Comparison of ENCODE assay signal across 8 cellular contexts in the genomic region with DNA sequence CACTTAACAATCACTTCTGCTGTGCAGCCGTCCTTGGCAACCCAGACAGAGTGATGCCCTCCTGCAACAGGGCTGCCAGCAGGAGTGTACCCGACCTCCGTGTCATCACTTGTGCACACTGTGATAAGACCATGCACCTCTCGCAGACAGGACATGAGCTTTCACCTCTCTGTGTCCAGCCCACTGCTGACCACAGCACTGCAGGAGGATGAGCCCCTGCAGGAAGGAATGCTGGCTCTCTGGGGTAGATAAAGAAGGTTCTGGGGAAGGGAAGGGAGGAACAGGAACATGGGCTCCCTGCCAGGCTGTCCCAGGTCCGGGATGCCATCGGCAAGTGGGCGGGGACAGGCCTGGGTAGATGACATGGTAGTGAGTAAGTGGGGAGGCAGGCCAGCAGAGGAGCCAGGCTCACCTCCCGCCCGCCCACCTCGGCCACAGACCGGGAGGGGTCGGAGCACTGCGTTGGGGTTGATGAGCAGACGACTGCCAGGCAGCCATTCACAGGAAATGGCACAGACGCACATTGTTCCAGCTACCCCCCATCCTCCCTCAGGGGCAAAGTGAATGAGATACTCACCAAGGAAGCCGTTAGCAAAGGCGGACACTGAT. TPM values are rescaled to one million over a fixed set of nuclear protein-coding genes. Genes with fewer than 3 reads are reported as not detected.
DNase-seq lines count a peak whose midpoint lies in the region; ATAC-seq and TF ChIP-seq lines count a peak whose summit lies in the region.

No MANE protein-coding gene starts in this region.

- ATAC-seq in heart right ventricle: peak in 5 of 8 donors; percentile 28 to 53 (median 39)
- ATAC-seq in GM18868 (IDR thresholded peaks at IDR 0.05; ENCODE audit: unreplicated experiment): no peak

- peak overlapping the region; percentile 84 for H3K4me3 Mint-ChIP-seq in activated T-cell treated with anti-CD3 and anti-CD28 coated beads, Interleukin-2, amount 50 U/mL, for 24 hours

- H3K27me3 Mint-ChIP-seq in activated T-cell treated with anti-CD3 and anti-CD28 coated beads, Interleukin-2, amount 50 U/mL, for 24 hours: no peaks in the 10 kb centered on the region

- H3K27ac ChIP-seq in heart right ventricle: peak overlapping the region in 1 of 10 donors; percentile 27
- peak overlapping the region in 1 of 2 donors; percentile 3 for H3K27ac ChIP-seq in coronary artery

- peaks cover 0 to 43% (median 14%) of the 10 kb centered on the region in 9 donors for H3K4me1 ChIP-seq in heart right ventricle

- peaks cover 98% of the 10 kb centered on the region for H3K4me1 Mint-ChIP-seq in activated T-cell treated with anti-CD3 and anti-CD28 coated beads, Interleukin-2, amount 50 U/mL, for 24 hours (ENCODE audit: low read depth)

- no peaks in the 10 kb centered on the region for H3K9me3 Mint-ChIP-seq in activated T-cell treated with anti-CD3 and anti-CD28 coated beads, Interleukin-2, amount 50 U/mL, for 24 hours

- TF ChIP-seq CTCF in heart right ventricle (IDR thresholded peaks at IDR 0.05) (no peak), coronary artery (IDR thresholded peaks at IDR 0.05) (no peak)

- peaks cover 66% of the 10 kb centered on the region for H3K36me3 Mint-ChIP-seq in activated T-cell treated with anti-CD3 and anti-CD28 coated beads, Interleukin-2, amount 50 U/mL, for 24 hours (ENCODE audit: low read depth)

- H3K9me3 ChIP-seq in MG63 (no peaks in the 10 kb centered on the region), heart right ventricle (no peaks in the 10 kb centered on the region)

- H3K36me3 ChIP-seq in MG63 (no peaks in the 10 kb centered on the region), heart right ventricle (no peaks in the 10 kb centered on the region)

- H3K27ac Mint-ChIP-seq in activated T-cell treated with anti-CD3 and anti-CD28 coated beads, Interleukin-2, amount 50 U/mL, for 24 hours: peak overlapping the region; percentile 97

- DNase-seq in MG63: peak; percentile 96
- DNase-seq in activated T-cell treated with anti-CD3 and anti-CD28 coated beads, Interleukin-2, amount 50 U/mL, for 24 hours: peak; percentile 89
- DNase-seq in heart right ventricle: no peak
- DNase-seq in stimulated activated CD8-positive, alpha-beta memory T cell treated with anti-CD3 and anti-CD28 coated beads, Interleukin-15, amount 100 ng/mL, for 4 hours (ENCODE audit: low read depth in 2 of 2): peak; percentile 86 to 92
- DNase-seq in coronary artery (ENCODE audit: low spot score): no peak
- no peak for DNase-seq in NCI-H526 treated with DMSO at 0.1 percent for 48 hours (lab: John Stamatoyannopoulos, UW)
- DNase-seq in DMS114 treated with DMSO at 0.1 percent for 48 hours (lab: John Stamatoyannopoulos, UW; ENCODE audit: unreplicated experiment): no peak

- H3K4me3 ChIP-seq in MG63: no peak overlapping the region
- H3K4me3 ChIP-seq in heart right ventricle: no peak overlapping the region
- H3K4me3 ChIP-seq in coronary artery: no peak overlapping the region

- intact Hi-C loops in heart right ventricle (cut with DNase I): no loop called here

- 42 to 44% methylated on average over 17 of the region's 17 CpGs for WGBS in heart right ventricle, 2 donors

- H3K27me3 ChIP-seq in MG63 (no peaks in the 10 kb centered on the region), heart right ventricle (peaks cover 0 to 27% (median 9%) of the 10 kb centered on the region in 7 donors)

RNA-seq across cellular contexts. Expression of a gene that starts 18.6 kb away (rescaled TPM):
- total RNA-seq in MG63 (2014; rRNA removed; shearing (Covaris generic); ENCODE audit: low replicate concordance): 465 and 564 TPM in 2 replicates
- 100 to 1,000 TPM in 2 of 10 donors, 10 to 100 TPM in 8; 27.7 to 222 (median 47.5) TPM for total RNA-seq in heart right ventricle
- 100 to 1,000 TPM in 1 of 2 donors, 10 to 100 TPM in 1; 33.5 to 116 TPM for polyA plus RNA-seq in heart right ventricle

RNA-seq across cellular contexts. Expression of a gene that starts 54.5 kb away (rescaled TPM):
- 0.59 TPM in 1 of 2 replicates, not detected in the other for total RNA-seq in MG63 (2014; rRNA removed; shearing (Covaris generic); ENCODE audit: low replicate concordance)
- 10 to 100 TPM; 22.3 to 48.5 (median 40.8) TPM for total RNA-seq in heart right ventricle
- 10 to 100 TPM in 1 of 2 donors, 1 to 10 TPM in 1; 9.7 to 60.0 TPM for polyA plus RNA-seq in heart right ventricle

Comparison
In these comparisons a context has a peak if more than half of its experiments do, and no peak if none do; other contexts are left out.
1. DNase-seq: peak in MG63 (single experiment), activated T-cell treated with anti-CD3 and anti-CD28 coated beads, Interleukin-2, amount 50 U/mL, for 24 hours (single experiment) and stimulated activated CD8-positive, alpha-beta memory T cell treated with anti-CD3 and anti-CD28 coated beads, Interleukin-15, amount 100 ng/mL, for 4 hours (2 of 2); none in heart right ventricle (0 of 2), coronary artery (single experiment), NCI-H526 treated with DMSO at 0.1 percent for 48 hours (single experiment) and DMS114 treated with DMSO at 0.1 percent for 48 hours (single experiment).
2. RNA of a gene that starts 54.5 kb away (total RNA-seq): 22.3 to 48.5 TPM in heart right ventricle; 0.59 TPM in MG63; every median in the first group is over 10 times any median in the second.